ENCODE assay signal across 3 cellular contexts in the genomic region with DNA sequence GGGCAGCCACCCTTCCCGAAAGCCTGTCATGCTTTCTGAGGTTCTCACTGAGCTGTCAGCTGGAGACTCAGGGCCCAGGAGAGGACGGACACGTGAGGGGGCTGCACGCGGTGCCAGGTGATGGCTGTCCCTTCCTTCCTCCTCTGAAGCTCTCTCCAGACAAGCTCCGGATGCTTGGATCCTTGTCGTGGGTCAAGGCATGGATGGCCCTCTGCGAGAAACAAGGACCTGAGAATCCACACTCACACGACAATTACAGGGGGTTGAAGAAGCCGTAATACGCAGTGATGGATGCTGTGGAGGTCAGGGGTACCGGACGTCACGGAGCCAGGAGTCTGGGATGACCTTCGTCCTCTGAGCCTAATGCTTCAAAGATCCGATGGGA.
TF ChIP-seq lines count a peak whose summit lies in the region.

No MANE protein-coding gene starts in this region.

TF ChIP-seq in GM12891, 5 proteins besides CTCF, POLR2A, EP300 and RAD21:
- TF ChIP-seq TAF1 (IDR thresholded peaks at IDR 0.05; ENCODE audit: low read depth, low read length) (no peak), PAX5 (IDR thresholded peaks at IDR 0.05; ENCODE audit: insufficient read depth, low read length, severe bottlenecking) (no peak), POU2F2 (IDR thresholded peaks at IDR 0.05; ENCODE audit: low read depth, low read length) (no peak), POLR2AphosphoS5 (IDR thresholded peaks at IDR 0.05; ENCODE audit: low read depth, low read length) (no peak), SPI1 (IDR thresholded peaks at IDR 0.05; ENCODE audit: low read depth, low read length) (no peak)

TF ChIP-seq in GM12878, 131 proteins besides CTCF, POLR2A, EP300 and RAD21 (continues in another document):
- no peak for TF ChIP-seq CEBPB (IDR thresholded peaks at IDR 0.05; ENCODE audit: borderline replicate concordance in 1 of 2, low read depth in 2 of 2, low read length in 2 of 2)
- no peak for TF ChIP-seq NR2C1 (IDR thresholded peaks at IDR 0.05)
- TF ChIP-seq, protein P1, sequence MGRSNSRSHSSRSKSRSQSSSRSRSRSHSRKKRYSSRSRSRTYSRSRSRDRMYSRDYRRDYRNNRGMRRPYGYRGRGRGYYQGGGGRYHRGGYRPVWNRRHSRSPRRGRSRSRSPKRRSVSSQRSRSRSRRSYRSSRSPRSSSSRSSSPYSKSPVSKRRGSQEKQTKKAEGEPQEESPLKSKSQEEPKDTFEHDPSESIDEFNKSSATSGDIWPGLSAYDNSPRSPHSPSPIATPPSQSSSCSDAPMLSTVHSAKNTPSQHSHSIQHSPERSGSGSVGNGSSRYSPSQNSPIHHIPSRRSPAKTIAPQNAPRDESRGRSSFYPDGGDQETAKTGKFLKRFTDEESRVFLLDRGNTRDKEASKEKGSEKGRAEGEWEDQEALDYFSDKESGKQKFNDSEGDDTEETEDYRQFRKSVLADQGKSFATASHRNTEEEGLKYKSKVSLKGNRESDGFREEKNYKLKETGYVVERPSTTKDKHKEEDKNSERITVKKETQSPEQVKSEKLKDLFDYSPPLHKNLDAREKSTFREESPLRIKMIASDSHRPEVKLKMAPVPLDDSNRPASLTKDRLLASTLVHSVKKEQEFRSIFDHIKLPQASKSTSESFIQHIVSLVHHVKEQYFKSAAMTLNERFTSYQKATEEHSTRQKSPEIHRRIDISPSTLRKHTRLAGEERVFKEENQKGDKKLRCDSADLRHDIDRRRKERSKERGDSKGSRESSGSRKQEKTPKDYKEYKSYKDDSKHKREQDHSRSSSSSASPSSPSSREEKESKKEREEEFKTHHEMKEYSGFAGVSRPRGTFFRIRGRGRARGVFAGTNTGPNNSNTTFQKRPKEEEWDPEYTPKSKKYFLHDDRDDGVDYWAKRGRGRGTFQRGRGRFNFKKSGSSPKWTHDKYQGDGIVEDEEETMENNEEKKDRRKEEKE (IDR thresholded peaks at IDR 0.05), result no peak
- no peak for TF ChIP-seq BACH1 (IDR thresholded peaks at IDR 0.05; ENCODE audit: borderline replicate concordance)
- TF ChIP-seq BRCA1 (IDR thresholded peaks at IDR 0.05; ENCODE audit: low read depth, low read length), result no peak
- TF ChIP-seq, protein P2, sequence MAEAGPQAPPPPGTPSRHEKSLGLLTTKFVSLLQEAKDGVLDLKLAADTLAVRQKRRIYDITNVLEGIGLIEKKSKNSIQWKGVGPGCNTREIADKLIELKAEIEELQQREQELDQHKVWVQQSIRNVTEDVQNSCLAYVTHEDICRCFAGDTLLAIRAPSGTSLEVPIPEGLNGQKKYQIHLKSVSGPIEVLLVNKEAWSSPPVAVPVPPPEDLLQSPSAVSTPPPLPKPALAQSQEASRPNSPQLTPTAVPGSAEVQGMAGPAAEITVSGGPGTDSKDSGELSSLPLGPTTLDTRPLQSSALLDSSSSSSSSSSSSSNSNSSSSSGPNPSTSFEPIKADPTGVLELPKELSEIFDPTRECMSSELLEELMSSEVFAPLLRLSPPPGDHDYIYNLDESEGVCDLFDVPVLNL (IDR thresholded peaks at IDR 0.05; ENCODE audit: low read depth, low read length), result no peak
- TF ChIP-seq EZH2 (IDR thresholded peaks at IDR 0.05; ENCODE audit: borderline replicate concordance, control insufficient read depth, low read depth, low read length), result no peak
- TF ChIP-seq, protein P3, sequence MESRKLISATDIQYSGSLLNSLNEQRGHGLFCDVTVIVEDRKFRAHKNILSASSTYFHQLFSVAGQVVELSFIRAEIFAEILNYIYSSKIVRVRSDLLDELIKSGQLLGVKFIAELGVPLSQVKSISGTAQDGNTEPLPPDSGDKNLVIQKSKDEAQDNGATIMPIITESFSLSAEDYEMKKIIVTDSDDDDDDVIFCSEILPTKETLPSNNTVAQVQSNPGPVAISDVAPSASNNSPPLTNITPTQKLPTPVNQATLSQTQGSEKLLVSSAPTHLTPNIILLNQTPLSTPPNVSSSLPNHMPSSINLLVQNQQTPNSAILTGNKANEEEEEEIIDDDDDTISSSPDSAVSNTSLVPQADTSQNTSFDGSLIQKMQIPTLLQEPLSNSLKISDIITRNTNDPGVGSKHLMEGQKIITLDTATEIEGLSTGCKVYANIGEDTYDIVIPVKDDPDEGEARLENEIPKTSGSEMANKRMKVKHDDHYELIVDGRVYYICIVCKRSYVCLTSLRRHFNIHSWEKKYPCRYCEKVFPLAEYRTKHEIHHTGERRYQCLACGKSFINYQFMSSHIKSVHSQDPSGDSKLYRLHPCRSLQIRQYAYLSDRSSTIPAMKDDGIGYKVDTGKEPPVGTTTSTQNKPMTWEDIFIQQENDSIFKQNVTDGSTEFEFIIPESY (IDR thresholded peaks at IDR 0.05), result no peak
- no peak for TF ChIP-seq NR2F1 (conservative IDR thresholded peaks at IDR 0.05)
- no peak for TF ChIP-seq SRF (IDR thresholded peaks at IDR 0.05; ENCODE audit: low read depth in 2 of 2, low read length in 2 of 2)
- no peak for TF ChIP-seq YBX1 (IDR thresholded peaks at IDR 0.05)
- TF ChIP-seq, protein P4, sequence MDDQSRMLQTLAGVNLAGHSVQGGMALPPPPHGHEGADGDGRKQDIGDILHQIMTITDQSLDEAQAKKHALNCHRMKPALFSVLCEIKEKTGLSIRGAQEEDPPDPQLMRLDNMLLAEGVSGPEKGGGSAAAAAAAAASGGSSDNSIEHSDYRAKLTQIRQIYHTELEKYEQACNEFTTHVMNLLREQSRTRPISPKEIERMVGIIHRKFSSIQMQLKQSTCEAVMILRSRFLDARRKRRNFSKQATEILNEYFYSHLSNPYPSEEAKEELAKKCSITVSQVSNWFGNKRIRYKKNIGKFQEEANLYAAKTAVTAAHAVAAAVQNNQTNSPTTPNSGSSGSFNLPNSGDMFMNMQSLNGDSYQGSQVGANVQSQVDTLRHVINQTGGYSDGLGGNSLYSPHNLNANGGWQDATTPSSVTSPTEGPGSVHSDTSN (IDR thresholded peaks at IDR 0.05; ENCODE audit: insufficient replicate concordance, low read depth, low read length), result no peak
- no peak for TF ChIP-seq CBX3 (IDR thresholded peaks at IDR 0.05; ENCODE audit: borderline replicate concordance, low read depth)
- TF ChIP-seq, protein P5, sequence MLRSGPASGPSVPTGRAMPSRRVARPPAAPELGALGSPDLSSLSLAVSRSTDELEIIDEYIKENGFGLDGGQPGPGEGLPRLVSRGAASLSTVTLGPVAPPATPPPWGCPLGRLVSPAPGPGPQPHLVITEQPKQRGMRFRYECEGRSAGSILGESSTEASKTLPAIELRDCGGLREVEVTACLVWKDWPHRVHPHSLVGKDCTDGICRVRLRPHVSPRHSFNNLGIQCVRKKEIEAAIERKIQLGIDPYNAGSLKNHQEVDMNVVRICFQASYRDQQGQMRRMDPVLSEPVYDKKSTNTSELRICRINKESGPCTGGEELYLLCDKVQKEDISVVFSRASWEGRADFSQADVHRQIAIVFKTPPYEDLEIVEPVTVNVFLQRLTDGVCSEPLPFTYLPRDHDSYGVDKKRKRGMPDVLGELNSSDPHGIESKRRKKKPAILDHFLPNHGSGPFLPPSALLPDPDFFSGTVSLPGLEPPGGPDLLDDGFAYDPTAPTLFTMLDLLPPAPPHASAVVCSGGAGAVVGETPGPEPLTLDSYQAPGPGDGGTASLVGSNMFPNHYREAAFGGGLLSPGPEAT (IDR thresholded peaks at IDR 0.05; ENCODE audit: low read depth), result no peak

TF ChIP-seq in SK-N-SH, 30 proteins besides CTCF, POLR2A, EP300 and RAD21:
- TF ChIP-seq, protein P6, sequence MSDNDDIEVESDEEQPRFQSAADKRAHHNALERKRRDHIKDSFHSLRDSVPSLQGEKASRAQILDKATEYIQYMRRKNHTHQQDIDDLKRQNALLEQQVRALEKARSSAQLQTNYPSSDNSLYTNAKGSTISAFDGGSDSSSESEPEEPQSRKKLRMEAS (IDR thresholded peaks at IDR 0.05; ENCODE audit: low read depth), result no peak
- TF ChIP-seq CHD2 (IDR thresholded peaks at IDR 0.05; ENCODE audit: low read length, partially characterized antibody), result no peak
- no peak for TF ChIP-seq GABPA (IDR thresholded peaks at IDR 0.05; ENCODE audit: low read depth)
- no peak for TF ChIP-seq FOXJ3 (CRISPR knock-in tag; IDR thresholded peaks at IDR 0.05)
- TF ChIP-seq, protein P7, sequence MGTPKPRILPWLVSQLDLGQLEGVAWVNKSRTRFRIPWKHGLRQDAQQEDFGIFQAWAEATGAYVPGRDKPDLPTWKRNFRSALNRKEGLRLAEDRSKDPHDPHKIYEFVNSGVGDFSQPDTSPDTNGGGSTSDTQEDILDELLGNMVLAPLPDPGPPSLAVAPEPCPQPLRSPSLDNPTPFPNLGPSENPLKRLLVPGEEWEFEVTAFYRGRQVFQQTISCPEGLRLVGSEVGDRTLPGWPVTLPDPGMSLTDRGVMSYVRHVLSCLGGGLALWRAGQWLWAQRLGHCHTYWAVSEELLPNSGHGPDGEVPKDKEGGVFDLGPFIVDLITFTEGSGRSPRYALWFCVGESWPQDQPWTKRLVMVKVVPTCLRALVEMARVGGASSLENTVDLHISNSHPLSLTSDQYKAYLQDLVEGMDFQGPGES (IDR thresholded peaks at IDR 0.05; ENCODE audit: low read depth, low read length), result no peak
- no peak for TF ChIP-seq SMC3 (IDR thresholded peaks at IDR 0.05; ENCODE audit: low read depth, low read length)
- no peak for TF ChIP-seq TAF1 (IDR thresholded peaks at IDR 0.05; ENCODE audit: borderline replicate concordance, low read depth, low read length)
- TF ChIP-seq, protein P8, sequence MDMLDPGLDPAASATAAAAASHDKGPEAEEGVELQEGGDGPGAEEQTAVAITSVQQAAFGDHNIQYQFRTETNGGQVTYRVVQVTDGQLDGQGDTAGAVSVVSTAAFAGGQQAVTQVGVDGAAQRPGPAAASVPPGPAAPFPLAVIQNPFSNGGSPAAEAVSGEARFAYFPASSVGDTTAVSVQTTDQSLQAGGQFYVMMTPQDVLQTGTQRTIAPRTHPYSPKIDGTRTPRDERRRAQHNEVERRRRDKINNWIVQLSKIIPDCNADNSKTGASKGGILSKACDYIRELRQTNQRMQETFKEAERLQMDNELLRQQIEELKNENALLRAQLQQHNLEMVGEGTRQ (IDR thresholded peaks at IDR 0.05; ENCODE audit: borderline replicate concordance, low read depth, low read length), result no peak
- TF ChIP-seq EZH2phosphoT487 (IDR thresholded peaks at IDR 0.05; ENCODE audit: borderline replicate concordance, low read depth), result no peak
- TF ChIP-seq TCF12 (IDR thresholded peaks at IDR 0.05), result no peak
- TF ChIP-seq MEF2A (IDR thresholded peaks at IDR 0.05; ENCODE audit: borderline replicate concordance, low read depth), result no peak
- TF ChIP-seq, protein P9, sequence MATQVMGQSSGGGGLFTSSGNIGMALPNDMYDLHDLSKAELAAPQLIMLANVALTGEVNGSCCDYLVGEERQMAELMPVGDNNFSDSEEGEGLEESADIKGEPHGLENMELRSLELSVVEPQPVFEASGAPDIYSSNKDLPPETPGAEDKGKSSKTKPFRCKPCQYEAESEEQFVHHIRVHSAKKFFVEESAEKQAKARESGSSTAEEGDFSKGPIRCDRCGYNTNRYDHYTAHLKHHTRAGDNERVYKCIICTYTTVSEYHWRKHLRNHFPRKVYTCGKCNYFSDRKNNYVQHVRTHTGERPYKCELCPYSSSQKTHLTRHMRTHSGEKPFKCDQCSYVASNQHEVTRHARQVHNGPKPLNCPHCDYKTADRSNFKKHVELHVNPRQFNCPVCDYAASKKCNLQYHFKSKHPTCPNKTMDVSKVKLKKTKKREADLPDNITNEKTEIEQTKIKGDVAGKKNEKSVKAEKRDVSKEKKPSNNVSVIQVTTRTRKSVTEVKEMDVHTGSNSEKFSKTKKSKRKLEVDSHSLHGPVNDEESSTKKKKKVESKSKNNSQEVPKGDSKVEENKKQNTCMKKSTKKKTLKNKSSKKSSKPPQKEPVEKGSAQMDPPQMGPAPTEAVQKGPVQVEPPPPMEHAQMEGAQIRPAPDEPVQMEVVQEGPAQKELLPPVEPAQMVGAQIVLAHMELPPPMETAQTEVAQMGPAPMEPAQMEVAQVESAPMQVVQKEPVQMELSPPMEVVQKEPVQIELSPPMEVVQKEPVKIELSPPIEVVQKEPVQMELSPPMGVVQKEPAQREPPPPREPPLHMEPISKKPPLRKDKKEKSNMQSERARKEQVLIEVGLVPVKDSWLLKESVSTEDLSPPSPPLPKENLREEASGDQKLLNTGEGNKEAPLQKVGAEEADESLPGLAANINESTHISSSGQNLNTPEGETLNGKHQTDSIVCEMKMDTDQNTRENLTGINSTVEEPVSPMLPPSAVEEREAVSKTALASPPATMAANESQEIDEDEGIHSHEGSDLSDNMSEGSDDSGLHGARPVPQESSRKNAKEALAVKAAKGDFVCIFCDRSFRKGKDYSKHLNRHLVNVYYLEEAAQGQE (IDR thresholded peaks at IDR 0.05; ENCODE audit: low read depth, low read length), result no peak
- TF ChIP-seq POLR2AphosphoS5 (IDR thresholded peaks at IDR 0.05; ENCODE audit: low read depth, low read length), result no peak
- TF ChIP-seq, protein P4 (IDR thresholded peaks at IDR 0.05), result no peak
- no peak for TF ChIP-seq NRF1 (IDR thresholded peaks at IDR 0.05; ENCODE audit: low read depth, low read length)
- TF ChIP-seq RCOR1 (IDR thresholded peaks at IDR 0.05; ENCODE audit: low read length), result no peak
- TF ChIP-seq GATA2 (CRISPR knock-in tag; IDR thresholded peaks at IDR 0.05), result no peak
